Comparison of ENCODE assay signal across 9 cellular contexts in the genomic region with DNA sequence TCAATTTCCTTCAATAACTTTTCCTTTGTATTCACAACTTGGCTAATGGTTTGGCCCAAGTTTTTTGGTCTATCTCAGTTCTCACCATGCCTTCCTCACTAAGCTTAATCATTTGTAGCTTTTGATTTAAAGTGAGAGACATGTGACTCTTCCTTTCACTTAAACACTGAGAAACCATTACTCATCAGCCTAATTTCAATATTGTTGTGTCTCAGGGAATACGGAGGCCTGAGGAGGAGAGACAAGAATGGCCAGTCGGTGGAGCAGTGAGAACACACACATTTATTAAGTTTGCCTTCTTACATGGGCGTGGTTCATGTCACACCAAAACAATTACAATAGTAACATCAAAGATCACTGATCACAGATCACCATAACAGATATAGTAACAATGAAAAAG. TPM values are rescaled to one million over a fixed set of nuclear protein-coding genes. Genes with fewer than 3 reads are reported as not detected.
A peak's percentile ranks its signal among the peaks of the same experiment; 100 is the strongest.
DNase-seq lines count a peak whose midpoint lies in the region; ATAC-seq and TF ChIP-seq lines count a peak whose summit lies in the region.
"Had no signal": no experiment of that assay in that cellular context is flagged by ENCODE, and none has a peak within 500 bp of the region (broad histone marks: within the 10 kb centered on the region; RNA-seq: fewer than 3 reads in every experiment).

No MANE protein-coding gene starts in this region.

- peak; percentile 89 for ATAC-seq in GM18907 (IDR thresholded peaks at IDR 0.05; ENCODE audit: unreplicated experiment)
- peak; percentile 76 for ATAC-seq in HG03066 (IDR thresholded peaks at IDR 0.05; ENCODE audit: low read depth, unreplicated experiment)
- ATAC-seq in activated T-cell treated with anti-CD3 and anti-CD28 coated beads, Interleukin-2, amount 50 U/mL, for 72 hours (replicated peaks in 1 of 2), result peak; percentile 76 to 82
- ATAC-seq: heart right ventricle had no signal

- no peaks in the 10 kb centered on the region for H3K27me3 ChIP-seq in osteoblast (ENCODE audit: insufficient read depth, low read length)
- no peaks in the 10 kb centered on the region for H3K27me3 ChIP-seq in vagina
- no peaks in the 10 kb centered on the region for H3K27me3 ChIP-seq in WERI-Rb-1 (ENCODE audit: insufficient read depth, low read depth, severe bottlenecking)
- H3K27me3 ChIP-seq: heart right ventricle had no signal

- H3K9me3 ChIP-seq in osteoblast (ENCODE audit: low read depth, low read length) (no peaks in the 10 kb centered on the region), vagina (no peaks in the 10 kb centered on the region), WERI-Rb-1 (ENCODE audit: severe bottlenecking) (peaks cover 19% of the 10 kb centered on the region)

- intact Hi-C loops in vagina (cut with DNase I), result no loop called here

- H3K36me3 ChIP-seq in osteoblast (ENCODE audit: insufficient read depth, low read length), result no peaks in the 10 kb centered on the region
- no peaks in the 10 kb centered on the region for H3K36me3 ChIP-seq in vagina
- H3K36me3 ChIP-seq in WERI-Rb-1, result peaks cover 5% of the 10 kb centered on the region; the same call in 1 of the 2 replicates
- H3K36me3 ChIP-seq: heart right ventricle had no signal

- H3K4me3 Mint-ChIP-seq in activated T-cell treated with anti-CD3 and anti-CD28 coated beads, Interleukin-2, amount 50 U/mL, for 72 hours, result peak overlapping the region; percentile 78
- no peak overlapping the region for H3K4me3 Mint-ChIP-seq in glutamatergic neuron (ENCODE audit: unreplicated experiment)

- no peak overlapping the region for H2AFZ ChIP-seq in osteoblast (ENCODE audit: low read length)

- peak overlapping the region; percentile 30 for H3K4me2 ChIP-seq in osteoblast (ENCODE audit: insufficient read depth, low read length)

- peaks cover 25% of the 10 kb centered on the region for H3K4me1 ChIP-seq in osteoblast (ENCODE audit: insufficient read depth, low read length)
- peaks cover 8% of the 10 kb centered on the region for H3K4me1 ChIP-seq in vagina
- H3K4me1 ChIP-seq: heart right ventricle had no signal

- peaks cover 48% of the 10 kb centered on the region for H3K4me1 Mint-ChIP-seq in activated T-cell treated with anti-CD3 and anti-CD28 coated beads, Interleukin-2, amount 50 U/mL, for 72 hours (ENCODE audit: low read depth)
- H3K4me1 Mint-ChIP-seq in glutamatergic neuron (ENCODE audit: low read depth, unreplicated experiment), result peaks cover 14% of the 10 kb centered on the region

- TF ChIP-seq POLR2A in vagina (IDR thresholded peaks at IDR 0.05), result no peak

- H3K9me3 Mint-ChIP-seq in activated T-cell treated with anti-CD3 and anti-CD28 coated beads, Interleukin-2, amount 50 U/mL, for 72 hours, result peaks cover 6 to 8% of the 10 kb centered on the region in 2 donors
- peaks cover 4% of the 10 kb centered on the region for H3K9me3 Mint-ChIP-seq in glutamatergic neuron (ENCODE audit: unreplicated experiment)

- no peaks in the 10 kb centered on the region for H4K20me1 ChIP-seq in osteoblast (ENCODE audit: insufficient read depth, low read length)

- peak; percentile 37 to 48 for DNase-seq in activated T-cell treated with anti-CD3 and anti-CD28 coated beads, Interleukin-2, amount 50 U/mL, for 72 hours
- DNase-seq in osteoblast (ENCODE audit: insufficient read length, low spot score, missing footprints) (peak; percentile 69), glutamatergic neuron (no peak), vagina (ENCODE audit: extremely low spot score in 2 of 2) (no peak), WERI-Rb-1 (no peak), NAMALWA (ENCODE audit: low spot score) (no peak)
- DNase-seq: heart right ventricle had no signal

- peaks cover 77% of the 10 kb centered on the region for H3K79me2 ChIP-seq in osteoblast (ENCODE audit: insufficient read depth, low read length)

- H3K27ac ChIP-seq in osteoblast (ENCODE audit: low read depth, low read length), result peak overlapping the region; percentile 10
- H3K27ac ChIP-seq in vagina, result no peak overlapping the region
- H3K27ac ChIP-seq in WERI-Rb-1, result no peak overlapping the region
- H3K27ac ChIP-seq: heart right ventricle had no signal

- TF ChIP-seq CTCF in osteoblast (IDR thresholded peaks at IDR 0.05; ENCODE audit: extremely low read depth, low read depth, low read length) (peak; percentile 17), glutamatergic neuron (IDR thresholded peaks at IDR 0.05; ENCODE audit: partially characterized antibody, unreplicated experiment) (no peak), vagina (IDR thresholded peaks at IDR 0.05) (no peak), WERI-Rb-1 (IDR thresholded peaks at IDR 0.05; ENCODE audit: low read depth, low read length) (no peak)

- no peaks in the 10 kb centered on the region for H3K27me3 Mint-ChIP-seq in activated T-cell treated with anti-CD3 and anti-CD28 coated beads, Interleukin-2, amount 50 U/mL, for 72 hours (ENCODE audit: low read depth)
- H3K27me3 Mint-ChIP-seq in glutamatergic neuron (ENCODE audit: unreplicated experiment), result no peaks in the 10 kb centered on the region

- H3K4me3 ChIP-seq in osteoblast (ENCODE audit: insufficient read depth, low read length) (no peak overlapping the region), vagina (no peak overlapping the region), WERI-Rb-1 (ENCODE audit: low read depth, low read length) (no peak overlapping the region)
- H3K4me3 ChIP-seq: heart right ventricle had no signal

- peaks cover 10 to 30% of the 10 kb centered on the region in 2 donors for H3K36me3 Mint-ChIP-seq in activated T-cell treated with anti-CD3 and anti-CD28 coated beads, Interleukin-2, amount 50 U/mL, for 72 hours (ENCODE audit: insufficient read depth in 2 of 2)
- H3K36me3 Mint-ChIP-seq in glutamatergic neuron (ENCODE audit: unreplicated experiment), result peaks cover 22% of the 10 kb centered on the region

- peak overlapping the region; percentile 73 for H3K27ac Mint-ChIP-seq in activated T-cell treated with anti-CD3 and anti-CD28 coated beads, Interleukin-2, amount 50 U/mL, for 72 hours
- no peak overlapping the region for H3K27ac Mint-ChIP-seq in glutamatergic neuron (ENCODE audit: unreplicated experiment)

RNA-seq across cellular contexts. Expression of a gene that starts 56.7 kb away (rescaled TPM):
- total RNA-seq in activated T-cell treated with anti-CD3 and anti-CD28 coated beads, Interleukin-2, amount 50 U/mL, for 72 hours, result 10 to 100 TPM; 19.6 to 22.9 TPM
- 36.9 and 41.8 TPM in 2 replicates for total RNA-seq in osteoblast
- total RNA-seq in glutamatergic neuron (ENCODE audit: unreplicated experiment), result 40.5 TPM
- total RNA-seq in vagina, result 15.5 TPM

Comparison
In these comparisons a context has a peak if more than half of its experiments do, and no peak if none do; other contexts are left out.
1. DNase-seq: peak in activated T-cell treated with anti-CD3 and anti-CD28 coated beads, Interleukin-2, amount 50 U/mL, for 72 hours (2 of 2) and osteoblast (single experiment); none in glutamatergic neuron (single experiment), vagina (0 of 2), WERI-Rb-1 (single experiment) and NAMALWA (single experiment).
2. Peak in every context shown above with its lines, with median percentiles within 50 percentile points of each other: ATAC-seq.